11 cellular contexts compared by ENCODE assay signal in the genomic region with DNA sequence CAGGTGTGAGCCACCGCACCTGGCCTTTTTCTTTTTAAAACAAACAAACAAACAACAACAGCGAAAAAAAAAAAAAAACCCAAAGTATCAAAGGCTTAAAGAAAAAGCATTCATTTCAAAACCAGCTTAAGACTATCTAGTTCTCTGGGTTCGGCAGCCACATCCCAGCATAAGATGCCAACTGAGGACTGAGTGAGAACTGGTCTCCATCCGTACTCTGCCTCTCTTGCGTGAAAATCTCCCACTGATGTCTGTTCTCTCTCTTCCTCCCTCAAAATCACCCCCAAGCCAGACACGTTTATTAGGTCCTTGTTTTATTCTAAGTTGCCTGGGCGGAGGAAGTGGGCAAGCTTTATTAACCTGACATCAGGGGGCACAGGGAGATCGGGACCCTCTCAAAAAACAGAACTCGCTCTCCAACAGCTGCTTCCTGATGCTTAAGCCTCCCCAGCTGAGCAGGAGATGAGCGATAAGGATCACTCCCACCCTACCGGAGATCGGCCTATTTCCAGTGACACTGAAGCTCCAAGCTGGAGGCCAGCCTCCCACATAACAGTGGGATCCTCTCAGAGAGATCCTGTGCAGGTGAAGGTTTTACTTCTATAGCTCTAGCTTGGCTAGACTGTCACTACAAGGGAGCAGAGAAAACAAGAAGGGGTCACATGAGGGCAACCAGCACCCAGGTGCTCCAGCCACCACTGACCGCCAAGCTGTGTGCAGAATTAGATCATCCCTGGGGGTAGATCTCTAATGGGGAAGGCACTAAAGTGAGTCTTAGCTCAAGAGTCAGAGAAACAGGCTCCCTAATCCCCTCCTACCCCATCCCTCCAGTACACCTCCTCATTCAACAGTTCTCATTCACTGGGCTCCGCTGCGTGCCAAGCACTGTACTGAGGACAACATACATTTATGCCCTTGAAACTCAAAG. TPM values are rescaled to one million over a fixed set of nuclear protein-coding genes. Genes with fewer than 3 reads are reported as not detected.
A peak's percentile ranks its signal among the peaks of the same experiment; 100 is the strongest.
DNase-seq lines count a peak whose midpoint lies in the region; ATAC-seq and TF ChIP-seq lines count a peak whose summit lies in the region.
"Had no signal": no experiment of that assay in that cellular context is flagged by ENCODE, and none has a peak within 500 bp of the region (broad histone marks: within the 10 kb centered on the region; RNA-seq: fewer than 3 reads in every experiment).

No MANE protein-coding gene starts in this region.

- CTCF ChIA-PET in activated naive CD4-positive, alpha-beta T cell treated with anti-CD3 and anti-CD28 coated beads, Interleukin-2, amount 10 ng/mL, durations not matched to agents 7 days and 5 days (lab: Charles Lee): interaction anchor here (1.3 kb wide), 1 partner anchor 13 kb away, joined by 4 read pairs; no protein-coding TSS in a partner anchor

- no peak overlapping the region for H3K27ac Mint-ChIP-seq in activated naive CD4-positive, alpha-beta T cell treated with anti-CD3 and anti-CD28 coated beads, Interleukin-2, amount 10 ng/mL, durations not matched to agents 7 days and 5 days

- no peak overlapping the region for H3K4me3 ChIP-seq in esophagus muscularis mucosa
- no peak overlapping the region for H3K4me3 ChIP-seq in psoas muscle

- H3K4me1 ChIP-seq in esophagus muscularis mucosa (peaks cover 69 to 87% (median 80%) of the 10 kb centered on the region in 4 donors), psoas muscle (peaks cover 24% of the 10 kb centered on the region)

- H3K36me3 ChIP-seq in esophagus muscularis mucosa: no peaks in the 10 kb centered on the region
- H3K36me3 ChIP-seq in psoas muscle (ENCODE audit: insufficient read depth in 1 of 2, low read depth in 1 of 2): no peaks in the 10 kb centered on the region

- H3K9me3 ChIP-seq in esophagus muscularis mucosa: no peaks in the 10 kb centered on the region
- no peaks in the 10 kb centered on the region for H3K9me3 ChIP-seq in psoas muscle

- H3K9me3 Mint-ChIP-seq in activated naive CD4-positive, alpha-beta T cell treated with anti-CD3 and anti-CD28 coated beads, Interleukin-2, amount 10 ng/mL, durations not matched to agents 7 days and 5 days: no peaks in the 10 kb centered on the region

- H3K27me3 ChIP-seq in esophagus muscularis mucosa: no peaks in the 10 kb centered on the region
- H3K27me3 ChIP-seq in psoas muscle (ENCODE audit: insufficient read depth in 3 of 3, low read length in 2 of 3): no peaks in the 10 kb centered on the region

- peak overlapping the region in 3 of 4 donors; percentile 0 to 60 (median 55) for H3K27ac ChIP-seq in esophagus muscularis mucosa (replicated peaks in 1 of 4)
- H3K27ac ChIP-seq in psoas muscle: peak overlapping the region; percentile 27

- H3K36me3 Mint-ChIP-seq in activated naive CD4-positive, alpha-beta T cell treated with anti-CD3 and anti-CD28 coated beads, Interleukin-2, amount 10 ng/mL, durations not matched to agents 7 days and 5 days: no peaks in the 10 kb centered on the region

- TF ChIP-seq EP300 in esophagus muscularis mucosa (IDR thresholded peaks at IDR 0.05): no peak

- TF ChIP-seq CTCF in esophagus muscularis mucosa (IDR thresholded peaks at IDR 0.05) (no peak), psoas muscle (IDR thresholded peaks at IDR 0.05) (no peak)

- peaks cover 21% of the 10 kb centered on the region for H3K27me3 Mint-ChIP-seq in activated naive CD4-positive, alpha-beta T cell treated with anti-CD3 and anti-CD28 coated beads, Interleukin-2, amount 10 ng/mL, durations not matched to agents 7 days and 5 days

- WGBS in esophagus muscularis mucosa: 59% methylated on average over 14 of the region's 15 CpGs
- WGBS in psoas muscle, 3 donors: 39 to 52% (median 40%) methylated on average over 15 of the region's 15 CpGs

- intact Hi-C loops in esophagus muscularis mucosa (cut with DNase I) (no loop called here), psoas muscle (cut with DNase I) (no loop called here)

- ATAC-seq in GM19025 (IDR thresholded peaks at IDR 0.05; ENCODE audit: low read depth, unreplicated experiment): peak; percentile 63
- peak; percentile 16 to 64 (median 58) for ATAC-seq in psoas muscle

- TF ChIP-seq POLR2A in esophagus muscularis mucosa (IDR thresholded peaks at IDR 0.05; ENCODE audit: low read depth): no peak

- H3K4me1 Mint-ChIP-seq in activated naive CD4-positive, alpha-beta T cell treated with anti-CD3 and anti-CD28 coated beads, Interleukin-2, amount 10 ng/mL, durations not matched to agents 7 days and 5 days: no peaks in the 10 kb centered on the region

- no peak overlapping the region for H3K4me3 Mint-ChIP-seq in activated naive CD4-positive, alpha-beta T cell treated with anti-CD3 and anti-CD28 coated beads, Interleukin-2, amount 10 ng/mL, durations not matched to agents 7 days and 5 days

- DNase-seq in KBM-7 (peak; percentile 87), esophagus muscularis mucosa (ENCODE audit: extremely low spot score) (no peak), psoas muscle (no peak), NCI-H345 treated with DMSO at 0.1 percent for 48 hours (lab: John Stamatoyannopoulos, UW; ENCODE audit: unreplicated experiment) (no peak), G401 (ENCODE audit: low spot score) (no peak)
- DNase-seq in activated naive CD4-positive, alpha-beta T cell treated with anti-CD3 and anti-CD28 coated beads, Interleukin-2, amount 10 ng/mL, durations not matched to agents 7 days and 5 days: no peak
- DNase-seq in activated CD4-positive, alpha-beta T cell treated with anti-CD3 and anti-CD28 coated beads for 4 hours: no peak
- DNase-seq: activated CD4-positive, alpha-beta T cell treated with anti-CD3 and anti-CD28 coated beads for 48 hours; DMS79 had no signal

- in situ Hi-C loops in KBM-7 (cut with MboI; ENCODE audit: low pct_unique_long_range_greater_than_20kb, low sequenced_read_pairs) (no loop called here), G401 (cut with HindIII; ENCODE audit: low sequenced_read_pairs) (no loop called here)

RNA-seq across cellular contexts. Expression of a gene that starts 13.6 kb away (rescaled TPM):
- 100 to 1,000 TPM in 2 of 4 donors, 10 to 100 TPM in 2; 48.6 to 129 (median 104) TPM for total RNA-seq in esophagus muscularis mucosa
- 10 to 100 TPM; 13.7 to 24.4 (median 18.1) TPM for total RNA-seq in psoas muscle
- 10 to 100 TPM; 10.7 to 24.1 (median 21.7) TPM for polyA plus RNA-seq in psoas muscle
- total RNA-seq in G401 (2014; rRNA removed; shearing (Covaris generic)): 66.1 and 79.4 TPM in 2 replicates

RNA-seq across cellular contexts. Expression of a gene that starts 36.5 kb away (rescaled TPM):
- total RNA-seq in esophagus muscularis mucosa (not detected), psoas muscle (not detected)
- polyA plus RNA-seq in psoas muscle: not detected
- 0.14 TPM in 1 of 2 replicates, not detected in the other for total RNA-seq in G401 (2014; rRNA removed; shearing (Covaris generic))
- total RNA-seq: mucosa of gallbladder had no signal
